In the genomic region with DNA sequence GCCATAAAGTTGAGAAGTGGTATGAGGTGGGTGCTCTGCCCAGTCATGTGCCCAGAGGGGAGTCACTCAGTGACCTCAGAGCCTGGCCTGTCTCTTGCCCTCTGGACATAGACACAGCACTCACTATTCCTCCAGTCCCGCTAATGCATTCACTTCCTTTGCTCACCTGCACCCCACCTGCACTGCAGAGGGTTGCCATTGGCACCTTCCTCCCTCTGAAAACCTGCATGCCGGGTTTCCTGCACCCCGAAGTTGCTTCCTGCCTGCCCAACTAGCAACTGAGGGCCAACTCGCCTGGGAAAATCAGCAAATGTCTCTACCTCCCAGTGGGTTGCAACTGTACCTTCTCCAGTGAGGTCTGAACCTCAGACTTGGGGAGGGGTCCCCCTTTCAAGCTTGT, we compare ENCODE assay signal across 36 cellular contexts.
"Had no signal": no experiment of that assay in that cellular context is flagged by ENCODE, and none has a peak within 500 bp of the region (broad histone marks: within the 10 kb centered on the region; RNA-seq: fewer than 3 reads in every experiment).

No MANE protein-coding gene starts in this region.

- H3K4me2 ChIP-seq: SK-N-SH had no signal

- H3K27ac Mint-ChIP-seq: activated B cell treated with CpG ODN at 0.5 μM for 24 hours; activated CD4-positive, alpha-beta memory T cell treated with anti-CD3 and anti-CD28 coated beads for 36 hours; activated naive CD4-positive, alpha-beta T cell treated with anti-CD3 and anti-CD28 coated beads for 36 hours; activated naive CD4-positive, alpha-beta T cell treated with anti-CD3 and anti-CD28 coated beads, Interleukin-2, amount 50 U/mL, for 72 hours; activated T-helper 1 cell treated with anti-CD3 and anti-CD28 coated beads, Interleukin-12 subunit alpha, Interleukin-12 subunit beta, Interleukin-2, Interleukin-4 antibody, amounts not matched to agents 30 ng/mL and 10 ng/mL and 1 ng/mL, durations not matched to agents 14 hours and 24 hours and 36 hours; T-helper 1 cell treated with Interleukin-12 subunit alpha and Interleukin-12 subunit beta and Interleukin-4 antibody, amounts not matched to agents 30 μg/mL and 1 μg/mL, for 36 hours; T-helper 2 cell treated with Interferon-gamma antibody and Interleukin-4, amounts not matched to agents 5 μg/mL and 100 μg/mL, for 36 hours had no signal

- H3K9me3 ChIP-seq: body of pancreas, MG63, Peyer's patch, SK-N-SH had no signal

- H3K27me3 ChIP-seq: adrenal gland, body of pancreas, MG63, Peyer's patch, SJSA1 had no signal

- H3K4me1 Mint-ChIP-seq: activated B cell treated with CpG ODN at 0.5 μM for 24 hours had no signal

- ATAC-seq: activated naive CD4-positive, alpha-beta T cell treated with anti-CD3 and anti-CD28 coated beads, Interleukin-2, amount 50 U/mL, for 72 hours; activated T-cell treated with anti-CD3 and anti-CD28 coated beads, Interleukin-2, amount 50 U/mL, for 4 hours; body of pancreas; PC-3 had no signal

- H3K4me3 Mint-ChIP-seq: activated B cell treated with CpG ODN at 0.5 μM for 24 hours; activated CD4-positive, alpha-beta memory T cell treated with anti-CD3 and anti-CD28 coated beads for 36 hours; activated naive CD4-positive, alpha-beta T cell treated with anti-CD3 and anti-CD28 coated beads for 36 hours; activated T-cell treated with anti-CD3 and anti-CD28 coated beads, Interleukin-2, amount 50 U/mL, for 4 hours; activated T-helper 1 cell treated with anti-CD3 and anti-CD28 coated beads, Interleukin-12 subunit alpha, Interleukin-12 subunit beta, Interleukin-2, Interleukin-4 antibody, amounts not matched to agents 30 ng/mL and 10 ng/mL and 1 ng/mL, durations not matched to agents 14 hours and 24 hours and 36 hours; T-helper 1 cell treated with Interleukin-12 subunit alpha and Interleukin-12 subunit beta and Interleukin-4 antibody, amounts not matched to agents 30 μg/mL and 1 μg/mL, for 36 hours; T-helper 2 cell treated with Interferon-gamma antibody and Interleukin-4, amounts not matched to agents 5 μg/mL and 100 μg/mL, for 36 hours had no signal

- H3K4me3 ChIP-seq: adrenal gland, body of pancreas, MG63, Peyer's patch, SJSA1 had no signal

- H3K27ac ChIP-seq: adrenal gland, body of pancreas, Peyer's patch, SJSA1 had no signal

- DNase-seq: activated B cell treated with CpG ODN at 0.5 μM for 24 hours; activated CD4-positive, alpha-beta memory T cell treated with anti-CD3 and anti-CD28 coated beads for 36 hours; activated CD4-positive, alpha-beta T cell treated with anti-CD3 and anti-CD28 coated beads for 4 hours; activated CD4-positive, alpha-beta T cell treated with anti-CD3 and anti-CD28 coated beads, Interleukin-2, amount 50 U/mL, for 1 hour; activated CD4-positive, CD25-positive, alpha-beta regulatory T cell treated with anti-CD3 and anti-CD28 coated beads, Interleukin-2, amount 50 U/mL, for 72 hours; activated CD8-positive, alpha-beta memory T cell treated with anti-CD3 and anti-CD28 coated beads, Interleukin-2, amount 50 U/mL, for 4 hours; activated gamma-delta T cell treated with Interleukin-2 at 50 U/mL for 16 hours; activated naive CD4-positive, alpha-beta T cell treated with anti-CD3 and anti-CD28 coated beads for 36 hours; activated T-cell treated with anti-CD3 and anti-CD28 coated beads for 4 hours; activated T-cell treated with anti-CD3 and anti-CD28 coated beads, Interleukin-2, amount 50 U/mL, for 4 hours; body of pancreas; caudate nucleus; cerebellar nuclear complex; MG63; MV-4-11; NCI-H1092; NCI-H1436 treated with DMSO at 0.1 percent for 48 hours; NCI-H1694 treated with DMSO at 0.1 percent for 48 hours; NCI-H2029; NCI-H345; NCI-H524 treated with DMSO at 0.1 percent for 48 hours; NCI-H748 treated with DMSO at 0.1 percent for 48 hours; NK-92 treated with Interleukin-12 subunit alpha and Interleukin-12 subunit beta, amount 100 ng/mL, for 24 hours; PC-3; Peyer's patch; RPMI8226; SHP77 treated with DMSO at 0.1 percent for 48 hours; SK-N-SH had no signal

- H3K4me1 ChIP-seq: adrenal gland, body of pancreas, Peyer's patch, SJSA1 had no signal

- H3K9ac ChIP-seq: SK-N-SH had no signal

- H3K36me3 ChIP-seq: adrenal gland, MG63, Peyer's patch, SJSA1 had no signal

- FAIRE-seq: astrocyte, bronchial epithelial cell had no signal
